1 cellular context compared by ENCODE assay signal in the genomic region with DNA sequence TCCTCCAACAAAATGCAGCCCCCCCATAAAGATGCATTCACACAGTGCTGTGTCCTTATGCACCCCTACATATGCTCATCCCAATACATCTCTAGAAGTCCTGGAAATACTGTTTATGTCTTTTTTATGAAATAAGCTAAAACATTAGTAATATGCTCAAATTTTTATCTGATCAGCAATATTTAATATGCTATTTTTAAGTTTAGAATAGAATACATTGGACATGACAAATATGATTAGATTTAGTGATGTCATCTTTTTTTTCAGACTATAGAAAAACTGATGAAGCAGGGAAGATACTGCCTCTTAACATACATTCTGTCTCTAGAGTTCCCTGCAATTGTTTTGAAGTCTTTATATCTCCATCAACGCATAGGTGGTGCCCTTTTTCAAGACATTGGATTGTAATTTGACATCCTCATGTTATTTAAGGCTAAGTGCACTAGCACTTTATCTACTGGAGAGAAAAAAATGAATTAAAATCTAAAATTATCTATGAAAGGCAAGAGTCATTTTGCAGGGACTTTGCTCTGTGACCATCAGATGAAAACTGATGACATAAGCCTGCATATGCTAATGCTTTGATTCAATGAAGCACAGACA.
A peak's percentile ranks its signal among the peaks of the same experiment; 100 is the strongest.
TF ChIP-seq lines count a peak whose summit lies in the region.

No MANE protein-coding gene starts in this region.

TF ChIP-seq in K562, 482 proteins besides CTCF, POLR2A, EP300 and RAD21 (continued from another document):
- TF ChIP-seq, protein P1, sequence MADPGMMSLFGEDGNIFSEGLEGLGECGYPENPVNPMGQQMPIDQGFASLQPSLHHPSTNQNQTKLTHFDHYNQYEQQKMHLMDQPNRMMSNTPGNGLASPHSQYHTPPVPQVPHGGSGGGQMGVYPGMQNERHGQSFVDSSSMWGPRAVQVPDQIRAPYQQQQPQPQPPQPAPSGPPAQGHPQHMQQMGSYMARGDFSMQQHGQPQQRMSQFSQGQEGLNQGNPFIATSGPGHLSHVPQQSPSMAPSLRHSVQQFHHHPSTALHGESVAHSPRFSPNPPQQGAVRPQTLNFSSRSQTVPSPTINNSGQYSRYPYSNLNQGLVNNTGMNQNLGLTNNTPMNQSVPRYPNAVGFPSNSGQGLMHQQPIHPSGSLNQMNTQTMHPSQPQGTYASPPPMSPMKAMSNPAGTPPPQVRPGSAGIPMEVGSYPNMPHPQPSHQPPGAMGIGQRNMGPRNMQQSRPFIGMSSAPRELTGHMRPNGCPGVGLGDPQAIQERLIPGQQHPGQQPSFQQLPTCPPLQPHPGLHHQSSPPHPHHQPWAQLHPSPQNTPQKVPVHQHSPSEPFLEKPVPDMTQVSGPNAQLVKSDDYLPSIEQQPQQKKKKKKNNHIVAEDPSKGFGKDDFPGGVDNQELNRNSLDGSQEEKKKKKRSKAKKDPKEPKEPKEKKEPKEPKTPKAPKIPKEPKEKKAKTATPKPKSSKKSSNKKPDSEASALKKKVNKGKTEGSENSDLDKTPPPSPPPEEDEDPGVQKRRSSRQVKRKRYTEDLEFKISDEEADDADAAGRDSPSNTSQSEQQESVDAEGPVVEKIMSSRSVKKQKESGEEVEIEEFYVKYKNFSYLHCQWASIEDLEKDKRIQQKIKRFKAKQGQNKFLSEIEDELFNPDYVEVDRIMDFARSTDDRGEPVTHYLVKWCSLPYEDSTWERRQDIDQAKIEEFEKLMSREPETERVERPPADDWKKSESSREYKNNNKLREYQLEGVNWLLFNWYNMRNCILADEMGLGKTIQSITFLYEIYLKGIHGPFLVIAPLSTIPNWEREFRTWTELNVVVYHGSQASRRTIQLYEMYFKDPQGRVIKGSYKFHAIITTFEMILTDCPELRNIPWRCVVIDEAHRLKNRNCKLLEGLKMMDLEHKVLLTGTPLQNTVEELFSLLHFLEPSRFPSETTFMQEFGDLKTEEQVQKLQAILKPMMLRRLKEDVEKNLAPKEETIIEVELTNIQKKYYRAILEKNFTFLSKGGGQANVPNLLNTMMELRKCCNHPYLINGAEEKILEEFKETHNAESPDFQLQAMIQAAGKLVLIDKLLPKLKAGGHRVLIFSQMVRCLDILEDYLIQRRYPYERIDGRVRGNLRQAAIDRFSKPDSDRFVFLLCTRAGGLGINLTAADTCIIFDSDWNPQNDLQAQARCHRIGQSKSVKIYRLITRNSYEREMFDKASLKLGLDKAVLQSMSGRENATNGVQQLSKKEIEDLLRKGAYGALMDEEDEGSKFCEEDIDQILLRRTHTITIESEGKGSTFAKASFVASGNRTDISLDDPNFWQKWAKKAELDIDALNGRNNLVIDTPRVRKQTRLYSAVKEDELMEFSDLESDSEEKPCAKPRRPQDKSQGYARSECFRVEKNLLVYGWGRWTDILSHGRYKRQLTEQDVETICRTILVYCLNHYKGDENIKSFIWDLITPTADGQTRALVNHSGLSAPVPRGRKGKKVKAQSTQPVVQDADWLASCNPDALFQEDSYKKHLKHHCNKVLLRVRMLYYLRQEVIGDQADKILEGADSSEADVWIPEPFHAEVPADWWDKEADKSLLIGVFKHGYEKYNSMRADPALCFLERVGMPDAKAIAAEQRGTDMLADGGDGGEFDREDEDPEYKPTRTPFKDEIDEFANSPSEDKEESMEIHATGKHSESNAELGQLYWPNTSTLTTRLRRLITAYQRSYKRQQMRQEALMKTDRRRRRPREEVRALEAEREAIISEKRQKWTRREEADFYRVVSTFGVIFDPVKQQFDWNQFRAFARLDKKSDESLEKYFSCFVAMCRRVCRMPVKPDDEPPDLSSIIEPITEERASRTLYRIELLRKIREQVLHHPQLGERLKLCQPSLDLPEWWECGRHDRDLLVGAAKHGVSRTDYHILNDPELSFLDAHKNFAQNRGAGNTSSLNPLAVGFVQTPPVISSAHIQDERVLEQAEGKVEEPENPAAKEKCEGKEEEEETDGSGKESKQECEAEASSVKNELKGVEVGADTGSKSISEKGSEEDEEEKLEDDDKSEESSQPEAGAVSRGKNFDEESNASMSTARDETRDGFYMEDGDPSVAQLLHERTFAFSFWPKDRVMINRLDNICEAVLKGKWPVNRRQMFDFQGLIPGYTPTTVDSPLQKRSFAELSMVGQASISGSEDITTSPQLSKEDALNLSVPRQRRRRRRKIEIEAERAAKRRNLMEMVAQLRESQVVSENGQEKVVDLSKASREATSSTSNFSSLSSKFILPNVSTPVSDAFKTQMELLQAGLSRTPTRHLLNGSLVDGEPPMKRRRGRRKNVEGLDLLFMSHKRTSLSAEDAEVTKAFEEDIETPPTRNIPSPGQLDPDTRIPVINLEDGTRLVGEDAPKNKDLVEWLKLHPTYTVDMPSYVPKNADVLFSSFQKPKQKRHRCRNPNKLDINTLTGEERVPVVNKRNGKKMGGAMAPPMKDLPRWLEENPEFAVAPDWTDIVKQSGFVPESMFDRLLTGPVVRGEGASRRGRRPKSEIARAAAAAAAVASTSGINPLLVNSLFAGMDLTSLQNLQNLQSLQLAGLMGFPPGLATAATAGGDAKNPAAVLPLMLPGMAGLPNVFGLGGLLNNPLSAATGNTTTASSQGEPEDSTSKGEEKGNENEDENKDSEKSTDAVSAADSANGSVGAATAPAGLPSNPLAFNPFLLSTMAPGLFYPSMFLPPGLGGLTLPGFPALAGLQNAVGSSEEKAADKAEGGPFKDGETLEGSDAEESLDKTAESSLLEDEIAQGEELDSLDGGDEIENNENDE (IDR thresholded peaks at IDR 0.05; ENCODE audit: low read depth, low read length): no peak
- TF ChIP-seq C11orf30 (IDR thresholded peaks at IDR 0.05; ENCODE audit: low read depth) (peak; percentile 57; the same call in 1 of the 2 replicates), HMGN3 (IDR thresholded peaks at IDR 0.05; ENCODE audit: borderline replicate concordance, extremely low read depth, insufficient read length, low read depth, low read length) (no peak), KDM1A (IDR thresholded peaks at IDR 0.05) (no peak), MEIS2 (IDR thresholded peaks at IDR 0.05; ENCODE audit: partially characterized antibody) (no peak), ZNF764 (CRISPR knock-in tag; IDR thresholded peaks at IDR 0.05; ENCODE audit: low read depth) (no peak), IRF1 (CRISPR knock-in tag; IDR thresholded peaks at IDR 0.05; ENCODE audit: borderline replicate concordance) (no peak), BCL6 (CRISPR knock-in tag; IDR thresholded peaks at IDR 0.05) (no peak), ZNF146 (CRISPR knock-in tag; IDR thresholded peaks at IDR 0.05; ENCODE audit: unreplicated experiment) (no peak), ZNF75A (CRISPR knock-in tag; IDR thresholded peaks at IDR 0.05) (no peak), SMAD1 (IDR thresholded peaks at IDR 0.05; ENCODE audit: low read depth, low read length, partially characterized antibody) (no peak), POLR2H (tag; IDR thresholded peaks at IDR 0.05; ENCODE audit: low read depth) (no peak), ZNF316 (IDR thresholded peaks at IDR 0.05) (peak; percentile 76), E2F4 (CRISPR knock-in tag; IDR thresholded peaks at IDR 0.05; ENCODE audit: low read depth) (no peak), CAMTA2 (CRISPR knock-in tag; conservative IDR thresholded peaks at IDR 0.05) (no peak)
- TF ChIP-seq, protein P2, sequence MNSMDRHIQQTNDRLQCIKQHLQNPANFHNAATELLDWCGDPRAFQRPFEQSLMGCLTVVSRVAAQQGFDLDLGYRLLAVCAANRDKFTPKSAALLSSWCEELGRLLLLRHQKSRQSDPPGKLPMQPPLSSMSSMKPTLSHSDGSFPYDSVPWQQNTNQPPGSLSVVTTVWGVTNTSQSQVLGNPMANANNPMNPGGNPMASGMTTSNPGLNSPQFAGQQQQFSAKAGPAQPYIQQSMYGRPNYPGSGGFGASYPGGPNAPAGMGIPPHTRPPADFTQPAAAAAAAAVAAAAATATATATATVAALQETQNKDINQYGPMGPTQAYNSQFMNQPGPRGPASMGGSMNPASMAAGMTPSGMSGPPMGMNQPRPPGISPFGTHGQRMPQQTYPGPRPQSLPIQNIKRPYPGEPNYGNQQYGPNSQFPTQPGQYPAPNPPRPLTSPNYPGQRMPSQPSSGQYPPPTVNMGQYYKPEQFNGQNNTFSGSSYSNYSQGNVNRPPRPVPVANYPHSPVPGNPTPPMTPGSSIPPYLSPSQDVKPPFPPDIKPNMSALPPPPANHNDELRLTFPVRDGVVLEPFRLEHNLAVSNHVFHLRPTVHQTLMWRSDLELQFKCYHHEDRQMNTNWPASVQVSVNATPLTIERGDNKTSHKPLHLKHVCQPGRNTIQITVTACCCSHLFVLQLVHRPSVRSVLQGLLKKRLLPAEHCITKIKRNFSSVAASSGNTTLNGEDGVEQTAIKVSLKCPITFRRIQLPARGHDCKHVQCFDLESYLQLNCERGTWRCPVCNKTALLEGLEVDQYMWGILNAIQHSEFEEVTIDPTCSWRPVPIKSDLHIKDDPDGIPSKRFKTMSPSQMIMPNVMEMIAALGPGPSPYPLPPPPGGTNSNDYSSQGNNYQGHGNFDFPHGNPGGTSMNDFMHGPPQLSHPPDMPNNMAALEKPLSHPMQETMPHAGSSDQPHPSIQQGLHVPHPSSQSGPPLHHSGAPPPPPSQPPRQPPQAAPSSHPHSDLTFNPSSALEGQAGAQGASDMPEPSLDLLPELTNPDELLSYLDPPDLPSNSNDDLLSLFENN (IDR thresholded peaks at IDR 0.05; ENCODE audit: low read depth in 2 of 2, low read length in 2 of 2): no peak
- TF ChIP-seq, protein P3, sequence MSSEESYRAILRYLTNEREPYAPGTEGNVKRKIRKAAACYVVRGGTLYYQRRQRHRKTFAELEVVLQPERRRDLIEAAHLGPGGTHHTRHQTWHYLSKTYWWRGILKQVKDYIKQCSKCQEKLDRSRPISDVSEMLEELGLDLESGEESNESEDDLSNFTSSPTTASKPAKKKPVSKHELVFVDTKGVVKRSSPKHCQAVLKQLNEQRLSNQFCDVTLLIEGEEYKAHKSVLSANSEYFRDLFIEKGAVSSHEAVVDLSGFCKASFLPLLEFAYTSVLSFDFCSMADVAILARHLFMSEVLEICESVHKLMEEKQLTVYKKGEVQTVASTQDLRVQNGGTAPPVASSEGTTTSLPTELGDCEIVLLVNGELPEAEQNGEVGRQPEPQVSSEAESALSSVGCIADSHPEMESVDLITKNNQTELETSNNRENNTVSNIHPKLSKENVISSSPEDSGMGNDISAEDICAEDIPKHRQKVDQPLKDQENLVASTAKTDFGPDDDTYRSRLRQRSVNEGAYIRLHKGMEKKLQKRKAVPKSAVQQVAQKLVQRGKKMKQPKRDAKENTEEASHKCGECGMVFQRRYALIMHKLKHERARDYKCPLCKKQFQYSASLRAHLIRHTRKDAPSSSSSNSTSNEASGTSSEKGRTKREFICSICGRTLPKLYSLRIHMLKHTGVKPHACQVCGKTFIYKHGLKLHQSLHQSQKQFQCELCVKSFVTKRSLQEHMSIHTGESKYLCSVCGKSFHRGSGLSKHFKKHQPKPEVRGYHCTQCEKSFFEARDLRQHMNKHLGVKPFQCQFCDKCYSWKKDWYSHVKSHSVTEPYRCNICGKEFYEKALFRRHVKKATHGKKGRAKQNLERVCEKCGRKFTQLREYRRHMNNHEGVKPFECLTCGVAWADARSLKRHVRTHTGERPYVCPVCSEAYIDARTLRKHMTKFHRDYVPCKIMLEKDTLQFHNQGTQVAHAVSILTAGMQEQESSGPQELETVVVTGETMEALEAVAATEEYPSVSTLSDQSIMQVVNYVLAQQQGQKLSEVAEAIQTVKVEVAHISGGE (CRISPR knock-in tag; IDR thresholded peaks at IDR 0.05): no peak
- TF ChIP-seq, protein P4, sequence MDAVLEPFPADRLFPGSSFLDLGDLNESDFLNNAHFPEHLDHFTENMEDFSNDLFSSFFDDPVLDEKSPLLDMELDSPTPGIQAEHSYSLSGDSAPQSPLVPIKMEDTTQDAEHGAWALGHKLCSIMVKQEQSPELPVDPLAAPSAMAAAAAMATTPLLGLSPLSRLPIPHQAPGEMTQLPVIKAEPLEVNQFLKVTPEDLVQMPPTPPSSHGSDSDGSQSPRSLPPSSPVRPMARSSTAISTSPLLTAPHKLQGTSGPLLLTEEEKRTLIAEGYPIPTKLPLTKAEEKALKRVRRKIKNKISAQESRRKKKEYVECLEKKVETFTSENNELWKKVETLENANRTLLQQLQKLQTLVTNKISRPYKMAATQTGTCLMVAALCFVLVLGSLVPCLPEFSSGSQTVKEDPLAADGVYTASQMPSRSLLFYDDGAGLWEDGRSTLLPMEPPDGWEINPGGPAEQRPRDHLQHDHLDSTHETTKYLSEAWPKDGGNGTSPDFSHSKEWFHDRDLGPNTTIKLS (IDR thresholded peaks at IDR 0.05; ENCODE audit: borderline replicate concordance, low read depth): no peak
- TF ChIP-seq, protein P5, sequence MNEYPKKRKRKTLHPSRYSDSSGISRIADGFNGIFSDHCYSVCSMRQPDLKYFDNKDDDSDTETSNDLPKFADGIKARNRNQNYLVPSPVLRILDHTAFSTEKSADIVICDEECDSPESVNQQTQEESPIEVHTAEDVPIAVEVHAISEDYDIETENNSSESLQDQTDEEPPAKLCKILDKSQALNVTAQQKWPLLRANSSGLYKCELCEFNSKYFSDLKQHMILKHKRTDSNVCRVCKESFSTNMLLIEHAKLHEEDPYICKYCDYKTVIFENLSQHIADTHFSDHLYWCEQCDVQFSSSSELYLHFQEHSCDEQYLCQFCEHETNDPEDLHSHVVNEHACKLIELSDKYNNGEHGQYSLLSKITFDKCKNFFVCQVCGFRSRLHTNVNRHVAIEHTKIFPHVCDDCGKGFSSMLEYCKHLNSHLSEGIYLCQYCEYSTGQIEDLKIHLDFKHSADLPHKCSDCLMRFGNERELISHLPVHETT (CRISPR knock-in tag; conservative IDR thresholded peaks at IDR 0.05 in 1 of 2, IDR thresholded peaks at IDR 0.05 in 1 of 2): no peak
